In the genomic region with DNA sequence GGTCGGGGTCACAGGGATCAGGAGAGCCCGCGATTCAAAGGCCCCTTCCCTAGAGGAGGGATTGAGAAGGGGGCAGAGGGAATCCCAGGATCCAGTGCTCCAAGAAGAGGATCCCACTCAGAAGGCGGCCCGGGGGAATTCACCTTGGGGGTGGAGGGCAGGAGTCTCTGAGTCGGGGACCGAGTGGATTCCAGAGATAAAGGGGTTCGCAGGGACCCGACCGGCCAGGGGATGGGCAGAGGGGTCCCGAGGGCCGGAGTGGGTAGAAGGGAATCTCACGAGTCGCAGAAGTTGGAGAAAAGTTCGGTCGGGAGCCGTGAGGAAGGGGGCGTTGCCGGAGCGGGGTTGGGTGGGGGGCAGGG, we compare ENCODE assay signal across 8 cellular contexts. TPM values are rescaled to one million over a fixed set of nuclear protein-coding genes. Genes with fewer than 3 reads are reported as not detected.
DNase-seq lines count a peak whose midpoint lies in the region; TF ChIP-seq lines count a peak whose summit lies in the region.

No MANE protein-coding gene starts in this region.

- peaks cover 30% of the 10 kb centered on the region for H3K79me1 ChIP-seq in trophoblast cell (ENCODE audit: low read length)

- DNase-seq in SJSA1 (ENCODE audit: low read depth in 1 of 2, low spot score in 2 of 2) (no peak), fibroblast of lung (ENCODE audit: low read depth in 2 of 2) (no peak), trophoblast cell (no peak), cerebellum (ENCODE audit: low spot score) (no peak), middle frontal gyrus (ENCODE audit: extremely low spot score, low spot score) (no peak), NAMALWA (ENCODE audit: low spot score) (no peak), NCI-H1930 (lab: John Stamatoyannopoulos, UW) (no peak)

- H4K8ac ChIP-seq in trophoblast cell (ENCODE audit: low read depth, low read length), result peak overlapping the region; percentile 61

- peak overlapping the region; percentile 15 for H2AK5ac ChIP-seq in trophoblast cell (ENCODE audit: low read length)

- H3K4me3 ChIP-seq in DOHH2 (ENCODE audit: low read length) (peak overlapping the region; percentile 88), SJSA1 (peak overlapping the region; percentile 52), fibroblast of lung (replicated peaks in 1 of 4; ENCODE audit: control extremely low read depth in 1 of 4, insufficient read depth in 1 of 4, low read depth in 3 of 4, low read length in 4 of 4) (peak overlapping the region; percentile 61 to 89 (median 76)), trophoblast cell (ENCODE audit: low read depth, low read length) (peak overlapping the region; percentile 76)

- H3K4me1 ChIP-seq in DOHH2 (ENCODE audit: control insufficient read depth, low read length) (peaks cover 66% of the 10 kb centered on the region), SJSA1 (replicated peaks) (peaks cover 31% of the 10 kb centered on the region), fibroblast of lung (ENCODE audit: control insufficient read depth, extremely low read depth, insufficient read depth, low read length) (peaks cover 2% of the 10 kb centered on the region), trophoblast cell (ENCODE audit: control insufficient read depth in 1 of 2, insufficient read depth in 2 of 2, low read length in 2 of 2) (peaks cover 0 to 10% of the 10 kb centered on the region in 2 experiments)

- H3K27me3 ChIP-seq in DOHH2 (ENCODE audit: control insufficient read depth, low read length) (no peaks in the 10 kb centered on the region), SJSA1 (replicated peaks) (no peaks in the 10 kb centered on the region), fibroblast of lung (ENCODE audit: control insufficient read depth, insufficient read depth, low read length) (no peaks in the 10 kb centered on the region), trophoblast cell (ENCODE audit: insufficient read depth, low read length) (no peaks in the 10 kb centered on the region)

- H3K4ac ChIP-seq in trophoblast cell (ENCODE audit: low read depth, low read length), result peak overlapping the region; percentile 91

- peak overlapping the region; percentile 74 for H3K14ac ChIP-seq in trophoblast cell (ENCODE audit: low read length)

- no peaks in the 10 kb centered on the region for H3K9me3 ChIP-seq in DOHH2 (ENCODE audit: control insufficient read depth, insufficient read depth, low read length)
- H3K9me3 ChIP-seq in SJSA1 (replicated peaks), result no peaks in the 10 kb centered on the region
- no peaks in the 10 kb centered on the region for H3K9me3 ChIP-seq in fibroblast of lung (ENCODE audit: control insufficient read depth, insufficient read depth, low read depth, low read length)
- H3K9me3 ChIP-seq in trophoblast cell (ENCODE audit: insufficient read depth, low read depth, low read length), result no peaks in the 10 kb centered on the region

- H4K12ac ChIP-seq in trophoblast cell (ENCODE audit: low read depth, low read length), result no peak overlapping the region

- peaks cover 35% of the 10 kb centered on the region for H3F3A ChIP-seq in DOHH2 (ENCODE audit: control insufficient read depth, insufficient read depth)

- H2AFZ ChIP-seq in fibroblast of lung (ENCODE audit: low read length), result no peak overlapping the region
- no peak overlapping the region for H2AFZ ChIP-seq in trophoblast cell (ENCODE audit: insufficient read depth, low read length, poor library complexity)

- peak overlapping the region; percentile 59 for H2BK5ac ChIP-seq in trophoblast cell (ENCODE audit: low read depth, low read length, poor library complexity)

- H3K4me2 ChIP-seq in DOHH2 (ENCODE audit: low read length) (peak overlapping the region; percentile 100), fibroblast of lung (ENCODE audit: extremely low read depth, insufficient read depth, low read length) (peak overlapping the region; percentile 95), trophoblast cell (ENCODE audit: low read length) (peak overlapping the region; percentile 60)

- H3K18ac ChIP-seq in trophoblast cell (ENCODE audit: low read length), result peak overlapping the region; percentile 73

- H2BK120ac ChIP-seq in trophoblast cell (ENCODE audit: insufficient read depth, low read length, poor library complexity), result peak overlapping the region; percentile 61

- TF ChIP-seq CTCF in DOHH2 (IDR thresholded peaks at IDR 0.05; ENCODE audit: low read depth, low read length, poor library complexity, severe bottlenecking), result no peak
- TF ChIP-seq CTCF in fibroblast of lung (conservative IDR thresholded peaks at IDR 0.05 in 1 of 2, IDR thresholded peaks at IDR 0.05 in 1 of 2; ENCODE audit: low read depth in 1 of 2, low read length in 2 of 2), result no peak

- H3K9me2 ChIP-seq in DOHH2 (replicated peaks; ENCODE audit: control insufficient read depth, low read length), result no peaks in the 10 kb centered on the region

- no peak overlapping the region for H3K23ac ChIP-seq in trophoblast cell (ENCODE audit: low read length)

- H3K9ac ChIP-seq in fibroblast of lung (ENCODE audit: insufficient read depth, low read length) (peak overlapping the region; percentile 67), trophoblast cell (ENCODE audit: low read length) (peak overlapping the region; percentile 62)

- no peak overlapping the region for H2BK12ac ChIP-seq in trophoblast cell (ENCODE audit: low read length)

- H3K27ac ChIP-seq in DOHH2 (ENCODE audit: low read depth, low read length) (peak overlapping the region; percentile 93), SJSA1 (peak overlapping the region; percentile 5; the same call in 1 of the 2 replicates), fibroblast of lung (ENCODE audit: insufficient read depth, low read length) (peak overlapping the region; percentile 78), trophoblast cell (ENCODE audit: low read depth, low read length) (peak overlapping the region; percentile 31)

- H3K79me2 ChIP-seq in DOHH2 (ENCODE audit: control insufficient read depth, low read length) (peaks cover 47% of the 10 kb centered on the region), fibroblast of lung (ENCODE audit: control insufficient read depth, insufficient read depth, low read length) (peaks cover 17% of the 10 kb centered on the region), trophoblast cell (ENCODE audit: control insufficient read depth, insufficient read depth, low read length, poor library complexity) (peaks cover 26% of the 10 kb centered on the region)

- H4K20me1 ChIP-seq in DOHH2 (ENCODE audit: control insufficient read depth, insufficient read depth, low read depth, low read length), result no peaks in the 10 kb centered on the region
- H4K20me1 ChIP-seq in fibroblast of lung (ENCODE audit: control insufficient read depth, extremely low read depth, insufficient read depth, low read length), result no peaks in the 10 kb centered on the region

- H3K36me3 ChIP-seq in DOHH2 (ENCODE audit: control insufficient read depth, low read length), result peaks cover 71% of the 10 kb centered on the region
- peaks cover 34% of the 10 kb centered on the region for H3K36me3 ChIP-seq in SJSA1
- H3K36me3 ChIP-seq in fibroblast of lung (ENCODE audit: control insufficient read depth, insufficient read depth, low read length), result peaks cover 13% of the 10 kb centered on the region
- H3K36me3 ChIP-seq in trophoblast cell (ENCODE audit: control insufficient read depth in 1 of 2, insufficient read depth in 2 of 2, low read length in 2 of 2), result peaks cover 33 to 37% of the 10 kb centered on the region in 2 experiments

- WGBS in trophoblast cell (ENCODE audit: extremely low coverage, insufficient coverage, insufficient read length), result no CpG with 5 or more reads among the region's 20 CpGs

- H4K91ac ChIP-seq in trophoblast cell (ENCODE audit: low read depth, low read length), result peak overlapping the region; percentile 59

RNA-seq across cellular contexts. Expression of gene PRKD2, which starts 0.3 kb away (rescaled TPM):
- 7.3 and 7.8 TPM in 2 replicates for total RNA-seq in SJSA1 (2014; rRNA removed; shearing (Covaris generic))
- total RNA-seq in fibroblast of lung (8.2 and 11.6 TPM in 2 replicates), cerebellum (9.8 TPM)
- 8.1 and 10.8 TPM in 2 replicates for polyA plus RNA-seq in fibroblast of lung
- polyA plus RNA-seq in fibroblast of lung (2012), result 15.0 and 22.3 TPM in 2 replicates
- polyA minus RNA-seq in fibroblast of lung (ENCODE audit: low replicate concordance), result 30.1 and 48.5 TPM in 2 replicates
- 69.9 and 71.7 TPM in 2 replicates for polyA plus RNA-seq in trophoblast cell (2013)

RNA-seq across cellular contexts. Expression of gene FKRP, which starts 29.2 kb away (rescaled TPM):
- 48.7 and 63.9 TPM in 2 replicates for total RNA-seq in SJSA1 (2014; rRNA removed; shearing (Covaris generic))
- total RNA-seq in fibroblast of lung (9.8 and 12.2 TPM in 2 replicates), cerebellum (18.8 TPM)
- polyA plus RNA-seq in fibroblast of lung, result 11.8 and 15.1 TPM in 2 replicates
- 16.8 and 19.6 TPM in 2 replicates for polyA plus RNA-seq in fibroblast of lung (2012)
- polyA minus RNA-seq in fibroblast of lung (ENCODE audit: low replicate concordance), result 7.3 and 9.9 TPM in 2 replicates
- 20.5 TPM in 2 replicates for polyA plus RNA-seq in trophoblast cell (2013)

RNA-seq across cellular contexts. Expression of gene STRN4, which starts 29.6 kb away (rescaled TPM):
- total RNA-seq in SJSA1 (2014; rRNA removed; shearing (Covaris generic)), result 91.1 and 112 TPM in 2 replicates
- 52.9 and 56.0 TPM in 2 replicates for total RNA-seq in fibroblast of lung
- 33.7 and 39.9 TPM in 2 replicates for polyA plus RNA-seq in fibroblast of lung
- polyA plus RNA-seq in fibroblast of lung (2012), result 49.4 and 56.7 TPM in 2 replicates
- 136 TPM in 2 replicates for polyA minus RNA-seq in fibroblast of lung (ENCODE audit: low replicate concordance)
- 65.1 and 66.3 TPM in 2 replicates for polyA plus RNA-seq in trophoblast cell (2013)
- 73.6 TPM for total RNA-seq in cerebellum

RNA-seq across cellular contexts. Expression of gene DACT3, which starts 55.7 kb away (rescaled TPM):
- 2.4 and 4.4 TPM in 2 replicates for total RNA-seq in SJSA1 (2014; rRNA removed; shearing (Covaris generic))
- total RNA-seq in fibroblast of lung, result 4.1 and 5.6 TPM in 2 replicates
- polyA plus RNA-seq in fibroblast of lung, result 9.3 and 11.5 TPM in 2 replicates
- polyA plus RNA-seq in fibroblast of lung (2012), result 9.4 and 12.0 TPM in 2 replicates
- 5.3 and 7.0 TPM in 2 replicates for polyA minus RNA-seq in fibroblast of lung (ENCODE audit: low replicate concordance)
- polyA plus RNA-seq in trophoblast cell (2013), result 13.8 and 15.5 TPM in 2 replicates
- total RNA-seq in cerebellum, result 6.6 TPM

Comparison
In these comparisons a context has a peak if more than half of its experiments do, and no peak if none do; other contexts are left out.
1. H3K27ac ChIP-seq: peak in every context shown above with its lines; median percentile 93 in DOHH2; 78 in fibroblast of lung; 31 in trophoblast cell; 5 in SJSA1.